17 cellular contexts compared by ENCODE assay signal in genomic region chr13:99624936-99625540, GRCh38. TPM values are rescaled to one million over a fixed set of nuclear protein-coding genes. Genes with fewer than 3 reads are reported as not detected.
DNase-seq lines count a peak whose midpoint lies in the region; ATAC-seq, FAIRE-seq and TF ChIP-seq lines count a peak whose summit lies in the region.
"Had no signal": no experiment of that assay in that cellular context is flagged by ENCODE, and none has a peak within 500 bp of the region (broad histone marks: within the 10 kb centered on the region; RNA-seq: fewer than 3 reads in every experiment).

No MANE protein-coding gene starts in this region.

- H3K9me3 ChIP-seq in BLaER1 (no peaks in the 10 kb centered on the region), HUES48 (ENCODE audit: control insufficient read depth, insufficient read depth, low read length) (no peaks in the 10 kb centered on the region), neural progenitor cell (ENCODE audit: low read depth) (no peaks in the 10 kb centered on the region), small intestine (ENCODE audit: control insufficient read depth, low read depth) (no peaks in the 10 kb centered on the region)
- H3K9me3 ChIP-seq: A549 had no signal

- FAIRE-seq in small intestine (lab: Jason Lieb, UNC), result no peak
- FAIRE-seq: A549, K562 had no signal

- H3F3A ChIP-seq in neural progenitor cell (ENCODE audit: low read depth), result peaks cover 27% of the 10 kb centered on the region

- H3K4me1 Mint-ChIP-seq in WTC11 (peaks cover 54% of the 10 kb centered on the region), neural progenitor cell (peaks cover 38% of the 10 kb centered on the region)
- H3K4me1 Mint-ChIP-seq: CD14-positive monocyte had no signal

- H3K4me2 ChIP-seq in BLaER1 (0 out of 2 replicates have a peak overlapping the region, but pooled peaks have one; percentile 39), neural progenitor cell (peak overlapping the region; percentile 40)
- H3K4me2 ChIP-seq: A549 had no signal

- WGBS in small intestine, 3 donors, result 86 to 90% (median 90%) methylated on average over 12 of the region's 12 CpGs

- no peak overlapping the region for H2AFZ ChIP-seq in neural progenitor cell (replicated peaks)

- peak overlapping the region; percentile 77 for H3K27ac Mint-ChIP-seq in WTC11
- no peak overlapping the region for H3K27ac Mint-ChIP-seq in neural progenitor cell
- H3K27ac Mint-ChIP-seq: CD4-positive, alpha-beta memory T cell had no signal

- no peak overlapping the region for H3K4me3 ChIP-seq in BLaER1
- no peak overlapping the region for H3K4me3 ChIP-seq in HUES48 (ENCODE audit: low read depth, low read length)
- no peak overlapping the region for H3K4me3 ChIP-seq in neural progenitor cell
- H3K4me3 ChIP-seq in small intestine (ENCODE audit: low read depth in 1 of 2, low read length in 2 of 2), result no peak overlapping the region
- H3K4me3 ChIP-seq: A549, K562 had no signal

- H3K4me3 Mint-ChIP-seq in WTC11, result no peak overlapping the region
- no peak overlapping the region for H3K4me3 Mint-ChIP-seq in neural progenitor cell
- H3K4me3 Mint-ChIP-seq: CD14-positive monocyte had no signal

- H4K20me1 ChIP-seq in BLaER1, result no peaks in the 10 kb centered on the region
- no peaks in the 10 kb centered on the region for H4K20me1 ChIP-seq in neural progenitor cell (ENCODE audit: low read depth)

- ATAC-seq in WTC11 (peak; percentile 60), SK-N-SH treated with all-trans-retinoic acid at 6 μM for 48 hours (no peak)
- ATAC-seq: K562 had no signal

- DNase-seq in WTC11 (ENCODE audit: low spot score) (no peak), neural progenitor cell (ENCODE audit: low spot score) (peak; percentile 61), SHP77 treated with DMSO at 0.1 percent for 48 hours (lab: John Stamatoyannopoulos, UW) (no peak), small intestine (no peak)
- DNase-seq: AML-193; CD4-positive, alpha-beta memory T cell; DMS79 treated with DMSO at 0.1 percent for 48 hours; GF-D8; HCEC 1CT; IMR-90 had no signal

- H3K27ac ChIP-seq in BLaER1 (no peak overlapping the region), HUES48 (ENCODE audit: low read depth, low read length) (peak overlapping the region; percentile 38), neural progenitor cell (no peak overlapping the region), small intestine (ENCODE audit: low read depth in 1 of 2, low read length in 1 of 2) (no peak overlapping the region)
- H3K27ac ChIP-seq: 22Rv1 had no signal

- POLR2A ChIA-PET in WTC11 (lab: Charles Lee), result interaction anchor here (0.8 kb wide), 1 partner anchor 425 kb away, joined by 3 read pairs; the partner anchor contains the start of gene UBAC2

- 0 out of 2 replicates have a peak, but pooled peaks cover 3% of the 10 kb centered on the region for H3K27me3 ChIP-seq in BLaER1
- H3K27me3 ChIP-seq in HUES48 (ENCODE audit: control insufficient read depth, insufficient read depth, low read length), result no peaks in the 10 kb centered on the region
- no peaks in the 10 kb centered on the region for H3K27me3 ChIP-seq in neural progenitor cell
- H3K27me3 ChIP-seq in small intestine (ENCODE audit: control insufficient read depth in 2 of 2, insufficient read depth in 2 of 2, low read length in 2 of 2), result no peaks in the 10 kb centered on the region

- no peaks in the 10 kb centered on the region for H3K79me2 ChIP-seq in neural progenitor cell (ENCODE audit: low read depth)

- H3K9ac ChIP-seq in BLaER1, result no peak overlapping the region
- H3K9ac ChIP-seq in HUES48 (ENCODE audit: low read depth, low read length), result no peak overlapping the region
- no peak overlapping the region for H3K9ac ChIP-seq in neural progenitor cell

- H3K36me3 ChIP-seq in BLaER1 (no peaks in the 10 kb centered on the region), HUES48 (ENCODE audit: control insufficient read depth, insufficient read depth, low read length) (no peaks in the 10 kb centered on the region), neural progenitor cell (no peaks in the 10 kb centered on the region), small intestine (ENCODE audit: control insufficient read depth in 2 of 2, insufficient read depth in 2 of 2, low read length in 2 of 2) (no peaks in the 10 kb centered on the region)

- TF ChIP-seq CTCF in WTC11 (IDR thresholded peaks at IDR 0.05), result no peak
- no peak for TF ChIP-seq CTCF in neural progenitor cell (IDR thresholded peaks at IDR 0.05)

- H3K36me3 Mint-ChIP-seq in WTC11 (no peaks in the 10 kb centered on the region; the same call in 1 of the 2 replicates), neural progenitor cell (peaks cover 8% of the 10 kb centered on the region)
- H3K36me3 Mint-ChIP-seq: CD14-positive monocyte had no signal

- H3K4me1 ChIP-seq in BLaER1, result peaks cover 10% of the 10 kb centered on the region
- peaks cover 36% of the 10 kb centered on the region for H3K4me1 ChIP-seq in HUES48 (ENCODE audit: control insufficient read depth, insufficient read depth, low read length)
- H3K4me1 ChIP-seq in neural progenitor cell, result peaks cover 49% of the 10 kb centered on the region
- no peaks in the 10 kb centered on the region for H3K4me1 ChIP-seq in small intestine (ENCODE audit: control insufficient read depth in 2 of 2, insufficient read depth in 1 of 2, low read depth in 1 of 2, low read length in 1 of 2)

- H3K9me3 Mint-ChIP-seq in WTC11 (0 out of 2 replicates have a peak, but pooled peaks cover 3% of the 10 kb centered on the region), neural progenitor cell (peaks cover 9% of the 10 kb centered on the region)
- H3K9me3 Mint-ChIP-seq: CD4-positive, alpha-beta memory T cell had no signal

- H3K27me3 Mint-ChIP-seq in WTC11 (ENCODE audit: low read depth) (no peaks in the 10 kb centered on the region; the same call in 1 of the 2 replicates), neural progenitor cell (ENCODE audit: insufficient read depth, low read depth) (peaks cover 8% of the 10 kb centered on the region)
- H3K27me3 Mint-ChIP-seq: CD4-positive, alpha-beta memory T cell had no signal

- CTCF ChIA-PET in WTC11 (lab: Charles Lee), result interaction anchor here (0.6 to 1.4 kb wide), 5 partner anchors 24 to 611 kb away, joined by 3 to 5 read pairs (median 4); no protein-coding TSS in a partner anchor

TF ChIP-seq in WTC11, 78 proteins besides CTCF, POLR2A, EP300 and RAD21:
- TF ChIP-seq NR3C1 (CRISPR knock-in tag; conservative IDR thresholded peaks at IDR 0.05; ENCODE audit: low read depth) (0 out of 2 replicates have a peak, but pooled peaks have one; percentile 26), CREB1 (CRISPR knock-in tag; IDR thresholded peaks at IDR 0.05) (no peak), ETV6 (CRISPR knock-in tag; IDR thresholded peaks at IDR 0.05) (0 out of 2 replicates have a peak, but pooled peaks have one; percentile 39)

TF ChIP-seq in SK-N-SH treated with all-trans-retinoic acid at 6 μM for 48 hours, 23 proteins besides CTCF, POLR2A, EP300 and RAD21 (continues in another document):
- TF ChIP-seq ZFP3 (CRISPR knock-in tag; IDR thresholded peaks at IDR 0.05), result no peak
- no peak for TF ChIP-seq OSR1 (CRISPR knock-in tag; IDR thresholded peaks at IDR 0.05)
- no peak for TF ChIP-seq PATZ1 (CRISPR knock-in tag; IDR thresholded peaks at IDR 0.05; ENCODE audit: borderline replicate concordance)
- TF ChIP-seq TOX (CRISPR knock-in tag; IDR thresholded peaks at IDR 0.05; ENCODE audit: borderline replicate concordance), result no peak
- TF ChIP-seq, protein P1, sequence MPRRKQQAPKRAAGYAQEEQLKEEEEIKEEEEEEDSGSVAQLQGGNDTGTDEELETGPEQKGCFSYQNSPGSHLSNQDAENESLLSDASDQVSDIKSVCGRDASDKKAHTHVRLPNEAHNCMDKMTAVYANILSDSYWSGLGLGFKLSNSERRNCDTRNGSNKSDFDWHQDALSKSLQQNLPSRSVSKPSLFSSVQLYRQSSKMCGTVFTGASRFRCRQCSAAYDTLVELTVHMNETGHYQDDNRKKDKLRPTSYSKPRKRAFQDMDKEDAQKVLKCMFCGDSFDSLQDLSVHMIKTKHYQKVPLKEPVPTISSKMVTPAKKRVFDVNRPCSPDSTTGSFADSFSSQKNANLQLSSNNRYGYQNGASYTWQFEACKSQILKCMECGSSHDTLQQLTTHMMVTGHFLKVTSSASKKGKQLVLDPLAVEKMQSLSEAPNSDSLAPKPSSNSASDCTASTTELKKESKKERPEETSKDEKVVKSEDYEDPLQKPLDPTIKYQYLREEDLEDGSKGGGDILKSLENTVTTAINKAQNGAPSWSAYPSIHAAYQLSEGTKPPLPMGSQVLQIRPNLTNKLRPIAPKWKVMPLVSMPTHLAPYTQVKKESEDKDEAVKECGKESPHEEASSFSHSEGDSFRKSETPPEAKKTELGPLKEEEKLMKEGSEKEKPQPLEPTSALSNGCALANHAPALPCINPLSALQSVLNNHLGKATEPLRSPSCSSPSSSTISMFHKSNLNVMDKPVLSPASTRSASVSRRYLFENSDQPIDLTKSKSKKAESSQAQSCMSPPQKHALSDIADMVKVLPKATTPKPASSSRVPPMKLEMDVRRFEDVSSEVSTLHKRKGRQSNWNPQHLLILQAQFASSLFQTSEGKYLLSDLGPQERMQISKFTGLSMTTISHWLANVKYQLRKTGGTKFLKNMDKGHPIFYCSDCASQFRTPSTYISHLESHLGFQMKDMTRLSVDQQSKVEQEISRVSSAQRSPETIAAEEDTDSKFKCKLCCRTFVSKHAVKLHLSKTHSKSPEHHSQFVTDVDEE (CRISPR knock-in tag; IDR thresholded peaks at IDR 0.05), result no peak
- TF ChIP-seq CSDC2 (CRISPR knock-in tag; IDR thresholded peaks at IDR 0.05), result no peak

RNA-seq across cellular contexts. Expression of gene CLYBL, which starts 18.5 kb away (rescaled TPM):
- total RNA-seq in WTC11 (2021) (8.8 to 17.3 TPM (median 14.7 TPM) in 3 replicates), neural progenitor cell (ENCODE audit: low replicate concordance) (12.1 and 14.2 TPM in 2 replicates)
- polyA plus RNA-seq in small intestine, result 10 to 100 TPM; 13.0 to 39.4 (median 17.0) TPM
